In genomic region chr18:49473721-49474120, GRCh38 we compare ENCODE assay signal across 14 cellular contexts. TPM values are rescaled to one million over a fixed set of nuclear protein-coding genes. Genes with fewer than 3 reads are reported as not detected.
DNase-seq lines count a peak whose midpoint lies in the region; ATAC-seq and TF ChIP-seq lines count a peak whose summit lies in the region.
"Had no signal": no experiment of that assay in that cellular context is flagged by ENCODE, and none has a peak within 500 bp of the region (broad histone marks: within the 10 kb centered on the region; RNA-seq: fewer than 3 reads in every experiment).

No MANE protein-coding gene starts in this region.

- H3K27me3 ChIP-seq in SK-N-SH (ENCODE audit: insufficient read depth) = no peaks in the 10 kb centered on the region
- no peaks in the 10 kb centered on the region for H3K27me3 ChIP-seq in WERI-Rb-1 (ENCODE audit: insufficient read depth, low read depth, severe bottlenecking)
- peaks cover 4% of the 10 kb centered on the region for H3K27me3 ChIP-seq in neutrophil
- H3K27me3 ChIP-seq: BLaER1 treated with 17β-estradiol and CSF1 and Interleukin-3, amounts not matched to agents 10 nM and 100 nM had no signal

- H3K9ac ChIP-seq in SK-N-SH = no peak overlapping the region
- H3K9ac ChIP-seq: BLaER1 treated with 17β-estradiol and CSF1 and Interleukin-3, amounts not matched to agents 10 nM and 100 nM; GM23248 had no signal

- H3K27ac ChIP-seq in SK-N-SH (ENCODE audit: low read depth in 2 of 2, low read length in 1 of 2) = no peak overlapping the region
- peak overlapping the region; percentile 57 for H3K27ac ChIP-seq in WERI-Rb-1
- H3K27ac ChIP-seq in neutrophil = peak overlapping the region; percentile 38
- H3K27ac ChIP-seq: BLaER1 treated with 17β-estradiol and CSF1 and Interleukin-3, amounts not matched to agents 10 nM and 100 nM; GM23248 had no signal

- H3K79me2 ChIP-seq in SK-N-SH (ENCODE audit: insufficient read depth) = no peaks in the 10 kb centered on the region

- intact Hi-C loops in left ventricle myocardium superior (cut with micrococcal nuclease) (no loop called here), lower leg skin (cut with DNase I; ENCODE audit: low total_unique reads) (no loop called here)

- POLR2A ChIA-PET in SK-N-SH (lab: Yijun Ruan, JAX) = no interaction called here

- H3K4me1 ChIP-seq in SK-N-SH (ENCODE audit: control insufficient read depth in 1 of 2, insufficient read depth in 2 of 2, low read depth in 1 of 2, low read length in 1 of 2) (peaks cover 4 to 9% of the 10 kb centered on the region in 2 experiments; a peak in 2 of 4 replicates), neutrophil (ENCODE audit: control insufficient read depth in 1 of 2, insufficient read depth in 1 of 2, low read depth in 1 of 2, low read length in 1 of 2) (peaks cover 33 to 36% of the 10 kb centered on the region in 2 experiments)

- no peak overlapping the region for H3K4me2 ChIP-seq in SK-N-SH
- H3K4me2 ChIP-seq: BLaER1 treated with 17β-estradiol and CSF1 and Interleukin-3, amounts not matched to agents 10 nM and 100 nM had no signal

- TF ChIP-seq EP300 in SK-N-SH (IDR thresholded peaks at IDR 0.05; ENCODE audit: borderline replicate concordance in 1 of 2, low read depth in 1 of 2, low read length in 1 of 2) = no peak

- ATAC-seq in SK-N-SH treated with all-trans-retinoic acid at 6 μM for 48 hours (no peak), left ventricle myocardium superior (no peak)

- DNase-seq in SK-N-SH = no peak
- DNase-seq in NCI-H69 (lab: John Stamatoyannopoulos, UW) = peak; percentile 68
- DNase-seq in WERI-Rb-1 = peak; percentile 65
- no peak for DNase-seq in COLO829 (ENCODE audit: low spot score)
- no peak for DNase-seq in left ventricle myocardium superior
- no peak for DNase-seq in lower leg skin (ENCODE audit: low spot score in 2 of 2)
- DNase-seq: ACHN; Calu3; CD4-positive, CD25-positive, alpha-beta regulatory T cell; DMS 273 treated with DMSO at 0.1 percent for 48 hours; GM23248 had no signal

- TF ChIP-seq CTCF in SK-N-SH (IDR thresholded peaks at IDR 0.05) (no peak), WERI-Rb-1 (IDR thresholded peaks at IDR 0.05; ENCODE audit: low read depth, low read length) (no peak), neutrophil (IDR thresholded peaks at IDR 0.05) (no peak), lower leg skin (IDR thresholded peaks at IDR 0.05) (no peak)

- no peak for TF ChIP-seq RAD21 in SK-N-SH (IDR thresholded peaks at IDR 0.05; ENCODE audit: low read length)

- H3K9me3 ChIP-seq in SK-N-SH (no peaks in the 10 kb centered on the region), WERI-Rb-1 (ENCODE audit: severe bottlenecking) (no peaks in the 10 kb centered on the region), neutrophil (no peaks in the 10 kb centered on the region)

- H3K4me3 ChIP-seq in SK-N-SH (ENCODE audit: low read depth in 2 of 2, low read length in 1 of 2) (no peak overlapping the region), WERI-Rb-1 (ENCODE audit: low read depth, low read length) (no peak overlapping the region), neutrophil (ENCODE audit: low read depth in 1 of 2, low read length in 1 of 2) (no peak overlapping the region), lower leg skin (ENCODE audit: low read depth, poor library complexity, severe bottlenecking) (no peak overlapping the region)
- H3K4me3 ChIP-seq: BLaER1 treated with 17β-estradiol and CSF1 and Interleukin-3, amounts not matched to agents 10 nM and 100 nM; GM23248 had no signal

- peaks cover 1 to 2% of the 10 kb centered on the region in 2 experiments for H3K36me3 ChIP-seq in SK-N-SH (replicated peaks in 1 of 2; ENCODE audit: control insufficient read depth in 1 of 2, insufficient read depth in 2 of 2, low read length in 1 of 2)
- no peaks in the 10 kb centered on the region for H3K36me3 ChIP-seq in WERI-Rb-1
- no peaks in the 10 kb centered on the region for H3K36me3 ChIP-seq in neutrophil

- CTCF ChIA-PET in SK-N-SH (lab: Yijun Ruan, JAX) = interaction anchor here (0.8 to 1.3 kb wide), 3 partner anchors 13 to 64 kb away, joined by 3 to 5 read pairs (median 4); partner anchors contain the start of genes C18orf32 and DYM

- no peaks in the 10 kb centered on the region for H4K20me1 ChIP-seq in SK-N-SH (ENCODE audit: insufficient read depth)
- H4K20me1 ChIP-seq: BLaER1 treated with 17β-estradiol and CSF1 and Interleukin-3, amounts not matched to agents 10 nM and 100 nM had no signal

- no peak for TF ChIP-seq POLR2A in lower leg skin (IDR thresholded peaks at IDR 0.05)

- peaks cover 12% of the 10 kb centered on the region for H3F3A ChIP-seq in SK-N-SH (replicated peaks; ENCODE audit: insufficient read depth)

- H2AFZ ChIP-seq in SK-N-SH (ENCODE audit: low read depth) = no peak overlapping the region
- H2AFZ ChIP-seq: GM23248 had no signal

- WGBS in SK-N-SH (ENCODE audit: low lambda C conversion rate) = 66% methylated on average over 4 of the region's 4 CpGs
- 55 to 59% methylated on average over 4 of the region's 4 CpGs for WGBS in lower leg skin, 2 donors

- H3K9me2 ChIP-seq in SK-N-SH = no peaks in the 10 kb centered on the region

TF ChIP-seq in SK-N-SH, 30 proteins besides CTCF, POLR2A, EP300 and RAD21:
- TF ChIP-seq GATA2 (CRISPR knock-in tag; IDR thresholded peaks at IDR 0.05) = peak; percentile 44; the same call in 1 of the 2 replicates
- no peak for TF ChIP-seq MAX (IDR thresholded peaks at IDR 0.05; ENCODE audit: low read depth)

TF ChIP-seq in SK-N-SH treated with all-trans-retinoic acid at 6 μM for 48 hours, 23 proteins besides CTCF, POLR2A, EP300 and RAD21 (continues in another document):
- TF ChIP-seq TSHZ2 (CRISPR knock-in tag; IDR thresholded peaks at IDR 0.05) (no peak), POU6F1 (CRISPR knock-in tag; IDR thresholded peaks at IDR 0.05; ENCODE audit: borderline replicate concordance, low read depth) (no peak), RARB (CRISPR knock-in tag; IDR thresholded peaks at IDR 0.05) (no peak), ZNF70 (CRISPR knock-in tag; IDR thresholded peaks at IDR 0.05) (no peak), CSRNP3 (CRISPR knock-in tag; IDR thresholded peaks at IDR 0.05) (no peak)

RNA-seq across cellular contexts. Expression of gene DYM, which starts 13.3 kb away (rescaled TPM):
- polyA plus RNA-seq in SK-N-SH (2012; rRNA removed) = 12.8 and 16.3 TPM in 2 replicates
- 13.9 and 14.9 TPM in 2 replicates for polyA plus RNA-seq in SK-N-SH (2012; cell fraction: cytosol; rRNA removed)
- 9.5 and 10.5 TPM in 2 replicates for polyA plus RNA-seq in SK-N-SH (2012; cell fraction: nucleus; rRNA removed)
- total RNA-seq in left ventricle myocardium superior (54.1 TPM), lower leg skin (10 to 100 TPM; 29.0 to 67.1 (median 54.3) TPM)

RNA-seq across cellular contexts. Expression of gene C18orf32, which starts 13.3 kb away (rescaled TPM):
- 28.7 and 29.4 TPM in 2 replicates for polyA plus RNA-seq in SK-N-SH (2012; rRNA removed)
- polyA plus RNA-seq in SK-N-SH (2012; cell fraction: cytosol; rRNA removed) = 43.1 and 57.0 TPM in 2 replicates
- 11.1 and 11.5 TPM in 2 replicates for polyA plus RNA-seq in SK-N-SH (2012; cell fraction: nucleus; rRNA removed)
- 49.3 TPM for total RNA-seq in left ventricle myocardium superior
- total RNA-seq in lower leg skin = 10 to 100 TPM; 16.5 to 37.1 (median 31.3) TPM

RNA-seq across cellular contexts. Expression of gene RPL17, which starts 18.5 kb away (rescaled TPM):
- polyA plus RNA-seq in SK-N-SH (2012; rRNA removed) = 4,998 and 5,578 TPM in 2 replicates
- polyA plus RNA-seq in SK-N-SH (2012; cell fraction: cytosol; rRNA removed) = 6,895 and 7,195 TPM in 2 replicates
- 1,385 and 1,424 TPM in 2 replicates for polyA plus RNA-seq in SK-N-SH (2012; cell fraction: nucleus; rRNA removed)
- total RNA-seq in left ventricle myocardium superior (739 TPM), lower leg skin (1,000 to 10,000 TPM; 1,336 to 2,420 (median 1,807) TPM)

Comparison
In these comparisons a context has a peak if more than half of its experiments do, and no peak if none do; other contexts are left out.
1. DNase-seq: peak in NCI-H69 (single experiment) and WERI-Rb-1 (single experiment); none in SK-N-SH (single experiment), COLO829 (single experiment), left ventricle myocardium superior (single experiment) and lower leg skin (0 of 2).
2. H3K27ac ChIP-seq: peak in WERI-Rb-1 (single experiment) and neutrophil (single experiment); none in SK-N-SH (0 of 2).